ENCODE assay signal across 11 cellular contexts in genomic region chr3:42667523-42668402, GRCh38. TPM values are rescaled to one million over a fixed set of nuclear protein-coding genes. Genes with fewer than 3 reads are reported as not detected.
DNase-seq lines count a peak whose midpoint lies in the region.
"Had no signal": no experiment of that assay in that cellular context is flagged by ENCODE, and none has a peak within 500 bp of the region (broad histone marks: within the 10 kb centered on the region; RNA-seq: fewer than 3 reads in every experiment).

No MANE protein-coding gene starts in this region.

- H3K79me1 ChIP-seq in mesenchymal stem cell (replicated peaks; ENCODE audit: low read length, poor library complexity, severe bottlenecking), result no peaks in the 10 kb centered on the region

- no peak overlapping the region for H3K27ac ChIP-seq in mesenchymal stem cell (ENCODE audit: low read length, poor library complexity, severe bottlenecking)
- H3K27ac ChIP-seq: breast epithelium had no signal

- peak overlapping the region in 1 of 2 experiments; percentile 37 for H3K14ac ChIP-seq in mesenchymal stem cell (ENCODE audit: low read length in 2 of 2)

- no peak overlapping the region for H4K91ac ChIP-seq in mesenchymal stem cell (ENCODE audit: low read length)

- no peak overlapping the region for H3K23ac ChIP-seq in mesenchymal stem cell (ENCODE audit: low read length in 2 of 2)

- no peak overlapping the region for H3K4ac ChIP-seq in mesenchymal stem cell (ENCODE audit: low read depth in 1 of 2, low read length in 2 of 2)

- no peak overlapping the region for H3K18ac ChIP-seq in mesenchymal stem cell (ENCODE audit: low read depth in 1 of 2, low read length in 2 of 2)

- H3K4me3 ChIP-seq in H7 (ENCODE audit: insufficient read depth, low read depth, low read length) (no peak overlapping the region), mesenchymal stem cell (ENCODE audit: insufficient read depth in 1 of 2, low read depth in 1 of 2, low read length in 2 of 2) (no peak overlapping the region)
- H3K4me3 ChIP-seq: breast epithelium had no signal

- DNase-seq in H7 (peak; percentile 38), NCI-H226 (peak; percentile 29), cerebellar cortex (ENCODE audit: low spot score) (peak; percentile 80), posterior vena cava (ENCODE audit: low spot score) (peak; percentile 58), SW 1271 (lab: John Stamatoyannopoulos, UW) (no peak), mesenchymal stem cell (no peak)
- DNase-seq in stimulated activated CD4-positive, alpha-beta T cell treated with anti-CD3 and anti-CD28 coated beads, Interleukin-2, amount 100 ng/mL, for 48 hours, result no peak
- DNase-seq in effector CD4-positive, alpha-beta T cell, result no peak

- no peak overlapping the region for H2AFZ ChIP-seq in mesenchymal stem cell (ENCODE audit: low read depth, low read length)

- H2BK5ac ChIP-seq in mesenchymal stem cell (ENCODE audit: low read depth, low read length, poor library complexity, severe bottlenecking), result no peak overlapping the region

- H3K4me1 ChIP-seq in mesenchymal stem cell (ENCODE audit: control insufficient read depth, insufficient read depth, low read depth, low read length), result peaks cover 5% of the 10 kb centered on the region
- H3K4me1 ChIP-seq: breast epithelium had no signal

- no peak overlapping the region for H2BK15ac ChIP-seq in mesenchymal stem cell (ENCODE audit: low read depth, poor library complexity, severe bottlenecking)

- H3K4me2 ChIP-seq in mesenchymal stem cell (ENCODE audit: low read length, poor library complexity, severe bottlenecking), result no peak overlapping the region

- no peak overlapping the region for H2BK12ac ChIP-seq in mesenchymal stem cell (ENCODE audit: low read length in 2 of 2)

- intact Hi-C loops in posterior vena cava (cut with DNase I), result no loop called here

- H3K9ac ChIP-seq in mesenchymal stem cell (ENCODE audit: low read length), result no peak overlapping the region

- no peak overlapping the region for H4K8ac ChIP-seq in mesenchymal stem cell (ENCODE audit: low read length)

- H2AK5ac ChIP-seq in mesenchymal stem cell (ENCODE audit: low read length, severe bottlenecking), result no peak overlapping the region

- H2BK120ac ChIP-seq in mesenchymal stem cell (ENCODE audit: low read depth, low read length), result no peak overlapping the region

- WGBS in mesenchymal stem cell, result 71% methylated on average over 8 of the region's 8 CpGs

- peaks cover 9% of the 10 kb centered on the region for H3K9me3 ChIP-seq in mesenchymal stem cell (ENCODE audit: control insufficient read depth, low read length)
- H3K9me3 ChIP-seq: breast epithelium had no signal

- H3K36me3 ChIP-seq in H7 (replicated peaks; ENCODE audit: control insufficient read depth, insufficient read depth, low read length) (no peaks in the 10 kb centered on the region), mesenchymal stem cell (ENCODE audit: control insufficient read depth in 1 of 2, insufficient read depth in 2 of 2, low read depth in 1 of 2, low read length in 2 of 2) (peaks cover 0 to 24% of the 10 kb centered on the region in 2 experiments)
- H3K36me3 ChIP-seq: breast epithelium had no signal

- no peaks in the 10 kb centered on the region for H3K27me3 ChIP-seq in H7 (ENCODE audit: control insufficient read depth, insufficient read depth, low read length)
- H3K27me3 ChIP-seq in mesenchymal stem cell (ENCODE audit: control insufficient read depth in 1 of 2, insufficient read depth in 1 of 2, low read length in 2 of 2), result peaks cover 9 to 20% of the 10 kb centered on the region in 2 experiments
- H3K27me3 ChIP-seq: breast epithelium had no signal

RNA-seq across cellular contexts. Expression of gene ZBTB47, which starts 14.3 kb away (rescaled TPM):
- 5.1 and 8.0 TPM in 2 replicates for total RNA-seq in H7 (2014; rRNA removed; shearing (Covaris generic))
- total RNA-seq in posterior vena cava, result 100 to 1,000 TPM in 1 of 2 donors, 10 to 100 TPM in 1; 83.8 to 109 TPM
- polyA plus RNA-seq in mesenchymal stem cell (2013, experiment 1 of 2), result 10.8 TPM
- polyA plus RNA-seq in mesenchymal stem cell (2013, experiment 2 of 2), result 9.7 TPM

RNA-seq across cellular contexts. Expression of gene KLHL40, which starts 17.6 kb away (rescaled TPM):
- not detected in 2 replicates for total RNA-seq in H7 (2014; rRNA removed; shearing (Covaris generic))
- not detected for total RNA-seq in posterior vena cava
- not detected for polyA plus RNA-seq in mesenchymal stem cell (2013, experiment 1 of 2)
- polyA plus RNA-seq in mesenchymal stem cell (2013, experiment 2 of 2), result not detected
- total RNA-seq: breast epithelium; Daoy; T-helper 1 cell treated with Interleukin-12 subunit alpha and Interleukin-12 subunit beta and Interleukin-4 antibody, amounts not matched to agents 30 ng/mL and 1 ng/mL, for 36 hours had no signal

RNA-seq across cellular contexts. Expression of gene HHATL, which starts 34.8 kb away (rescaled TPM):
- not detected in 2 replicates for total RNA-seq in H7 (2014; rRNA removed; shearing (Covaris generic))
- 1 to 10 TPM in 1 of 2 donors, under 1 TPM in 1; 0.65 to 1.0 TPM for total RNA-seq in posterior vena cava
- polyA plus RNA-seq in mesenchymal stem cell (2013, experiment 1 of 2), result not detected
- not detected for polyA plus RNA-seq in mesenchymal stem cell (2013, experiment 2 of 2)
- total RNA-seq: Daoy; T-helper 1 cell treated with Interleukin-12 subunit alpha and Interleukin-12 subunit beta and Interleukin-4 antibody, amounts not matched to agents 30 ng/mL and 1 ng/mL, for 36 hours had no signal

Comparison
In these comparisons a context has a peak if more than half of its experiments do, and no peak if none do; other contexts are left out.
1. DNase-seq: peak in H7 (single experiment), NCI-H226 (single experiment), cerebellar cortex (single experiment) and posterior vena cava (single experiment); none in stimulated activated CD4-positive, alpha-beta T cell treated with anti-CD3 and anti-CD28 coated beads, Interleukin-2, amount 100 ng/mL, for 48 hours (0 of 2), SW 1271 (0 of 2), effector CD4-positive, alpha-beta T cell (single experiment) and mesenchymal stem cell (single experiment).